Comparison of ENCODE assay signal across 6 cellular contexts in the genomic region with DNA sequence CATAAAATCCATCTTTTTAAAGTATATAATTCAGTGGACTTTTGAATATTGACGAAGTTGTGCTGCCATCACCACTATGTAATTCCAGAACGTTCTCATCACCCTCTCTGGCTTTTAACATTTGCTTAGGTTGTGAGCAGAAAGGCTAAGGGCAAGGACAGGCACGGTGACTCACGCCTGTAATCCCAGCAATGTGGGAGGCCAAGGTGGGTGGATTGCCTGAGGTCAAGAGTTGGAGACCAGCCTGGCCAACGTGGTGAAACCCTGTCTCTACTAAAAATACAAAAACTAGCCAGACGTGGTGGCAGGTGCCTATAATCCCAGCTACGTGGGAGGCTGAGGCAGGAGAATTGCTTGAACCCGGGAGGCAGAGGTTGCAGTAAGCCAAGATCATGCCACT. TPM values are rescaled to one million over a fixed set of nuclear protein-coding genes. Genes with fewer than 3 reads are reported as not detected.
"Had no signal": no experiment of that assay in that cellular context is flagged by ENCODE, and none has a peak within 500 bp of the region (broad histone marks: within the 10 kb centered on the region; RNA-seq: fewer than 3 reads in every experiment).

No MANE protein-coding gene starts in this region.

RNA-seq across cellular contexts. Expression of gene PHOX2B, which starts 11.0 kb away (rescaled TPM):
- total RNA-seq: GM23248, H4, H7, HT-29, IMR-90, K562 had no signal
- polyA plus RNA-seq: GM23248, IMR-90, K562 had no signal
